28 cellular contexts compared by ENCODE assay signal in the genomic region with DNA sequence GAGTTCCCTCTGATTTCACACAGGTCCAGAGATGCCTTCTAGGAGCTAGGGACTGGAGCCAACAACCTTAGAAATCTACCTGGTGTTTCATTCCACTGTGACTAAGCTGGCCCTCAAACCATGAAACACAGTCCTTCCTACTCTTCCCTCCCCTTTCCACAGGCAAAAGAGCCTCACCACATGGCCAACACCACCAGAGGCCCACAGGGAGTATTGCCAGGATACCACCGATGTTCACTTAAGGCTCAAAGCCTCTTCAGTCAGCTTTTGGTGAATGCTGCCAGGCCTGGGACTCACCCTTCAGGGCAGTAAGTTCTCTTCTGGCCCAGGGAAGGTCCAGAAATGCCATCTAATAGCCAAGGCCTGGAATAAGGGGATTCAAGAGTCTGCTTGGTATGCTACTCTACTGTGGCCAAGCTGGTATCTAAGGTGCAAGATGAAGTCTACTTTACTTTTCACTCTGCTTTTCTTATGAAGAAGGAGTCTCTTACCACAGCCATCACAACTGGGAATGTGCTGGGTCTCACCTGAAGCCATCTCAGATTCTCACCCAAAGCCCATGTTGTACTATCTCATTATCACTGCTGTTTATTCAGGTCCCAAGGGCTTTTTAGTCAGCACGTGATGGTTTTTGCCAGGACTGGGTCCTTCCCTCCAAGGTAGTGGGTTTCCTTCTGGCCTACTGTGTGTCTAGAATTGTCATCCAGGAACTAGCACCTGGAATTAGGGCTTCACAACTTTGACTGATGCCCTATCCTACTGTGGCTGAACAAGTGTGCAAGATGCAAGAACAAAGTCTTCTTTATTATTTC.
"Had no signal": no experiment of that assay in that cellular context is flagged by ENCODE, and none has a peak within 500 bp of the region (broad histone marks: within the 10 kb centered on the region; RNA-seq: fewer than 3 reads in every experiment).

No MANE protein-coding gene starts in this region.

- H3K4me3 Mint-ChIP-seq: mesothelial cell of epicardium; natural killer cell treated with Interleukin-12 subunit alpha and Interleukin-12 subunit beta and Interleukin-15 and Interleukin-18, amount 100 ng/mL, for 72 hours; neural crest cell; stimulated activated effector memory CD8-positive, alpha-beta T cell treated with anti-CD3 and anti-CD28 coated beads, Interleukin-12 subunit alpha, Interleukin-12 subunit beta, amount 100 ng/mL, for 72 hours had no signal

- H3K4me1 Mint-ChIP-seq: mesothelial cell of epicardium; naive B cell; neural crest cell; stimulated activated effector memory CD8-positive, alpha-beta T cell treated with anti-CD3 and anti-CD28 coated beads, Interleukin-12 subunit alpha, Interleukin-12 subunit beta, amount 100 ng/mL, for 72 hours had no signal

- H3K4me1 ChIP-seq: esophagus muscularis mucosa, foreskin keratinocyte, heart right ventricle, lower lobe of right lung, parathyroid adenoma, prostate gland, right atrium auricular region, stomach, thyroid gland, vagina had no signal

- H3K27ac ChIP-seq: dorsolateral prefrontal cortex, esophagus muscularis mucosa, foreskin keratinocyte, heart right ventricle, lower lobe of right lung, parathyroid adenoma, prostate gland, right atrium auricular region, stomach, thyroid gland, vagina had no signal

- H3K9ac ChIP-seq: parathyroid adenoma had no signal

- H3K4me2 ChIP-seq: smooth muscle cell had no signal

- H3K27me3 ChIP-seq: dorsolateral prefrontal cortex, esophagus muscularis mucosa, foreskin keratinocyte, heart right ventricle, right atrium auricular region, stomach, thyroid gland, vagina had no signal

- DNase-seq: dorsolateral prefrontal cortex; effector CD4-positive, alpha-beta T cell; glutamatergic neuron; heart right ventricle; hippocampal formation; left ventricle myocardium superior; lower lobe of right lung; mucosa of descending colon; naive B cell; stimulated activated CD4-positive, alpha-beta T cell treated with anti-CD3 and anti-CD28 coated beads, Interleukin-12 subunit alpha, Interleukin-12 subunit beta, amount 100 ng/mL, for 4 hours; stimulated activated CD4-positive, alpha-beta T cell treated with anti-CD3 and anti-CD28 coated beads, Interleukin-1b, Interleukin-23, amount 100 ng/mL, for 48 hours; stimulated activated CD4-positive, alpha-beta T cell treated with anti-CD3 and anti-CD28 coated beads, Interleukin-4, amount 100 ng/mL, for 1 hour; stimulated activated naive CD4-positive, alpha-beta T cell treated with Interleukin-2 at 50 U/mL for 16 hours; thyroid gland; trophoblast cell had no signal

- H3K36me3 Mint-ChIP-seq: stimulated activated effector memory CD8-positive, alpha-beta T cell treated with anti-CD3 and anti-CD28 coated beads, Interleukin-12 subunit alpha, Interleukin-12 subunit beta, amount 100 ng/mL, for 72 hours had no signal

- ATAC-seq: foreskin keratinocyte; heart right ventricle; left ventricle myocardium superior; mucosa of descending colon; natural killer cell treated with Interleukin-12 subunit alpha and Interleukin-12 subunit beta and Interleukin-15 and Interleukin-18, amount 100 ng/mL, for 72 hours; sciatic nerve; stimulated activated effector memory CD8-positive, alpha-beta T cell treated with anti-CD3 and anti-CD28 coated beads, Interleukin-12 subunit alpha, Interleukin-12 subunit beta, amount 100 ng/mL, for 72 hours had no signal

- H3K27ac Mint-ChIP-seq: mesothelial cell of epicardium; naive B cell; natural killer cell treated with Interleukin-12 subunit alpha and Interleukin-12 subunit beta and Interleukin-15 and Interleukin-18, amount 100 ng/mL, for 72 hours; stimulated activated effector memory CD8-positive, alpha-beta T cell treated with anti-CD3 and anti-CD28 coated beads, Interleukin-12 subunit alpha, Interleukin-12 subunit beta, amount 100 ng/mL, for 72 hours had no signal

- H3K79me2 ChIP-seq: parathyroid adenoma had no signal

- H2AFZ ChIP-seq: parathyroid adenoma had no signal

- H3K27me3 Mint-ChIP-seq: natural killer cell treated with Interleukin-12 subunit alpha and Interleukin-12 subunit beta and Interleukin-15 and Interleukin-18, amount 100 ng/mL, for 72 hours had no signal

- H3K36me3 ChIP-seq: esophagus muscularis mucosa, heart right ventricle, lower lobe of right lung, prostate gland, right atrium auricular region, stomach, thyroid gland, vagina had no signal

- H3K9me3 ChIP-seq: thyroid gland, vagina had no signal

- H3K4me3 ChIP-seq: dorsolateral prefrontal cortex, esophagus muscularis mucosa, heart right ventricle, lower lobe of right lung, mucosa of descending colon, prostate gland, right atrium auricular region, smooth muscle cell, stomach, thyroid gland, vagina had no signal
